Comparison of ENCODE assay signal across 8 cellular contexts in genomic region chr7:91852263-91852741, GRCh38. TPM values are rescaled to one million over a fixed set of nuclear protein-coding genes. Genes with fewer than 3 reads are reported as not detected.
DNase-seq lines count a peak whose midpoint lies in the region; ATAC-seq, FAIRE-seq and TF ChIP-seq lines count a peak whose summit lies in the region.

No MANE protein-coding gene starts in this region.

- H3K9me3 ChIP-seq in lower lobe of right lung (no peaks in the 10 kb centered on the region), testis (no peaks in the 10 kb centered on the region), pancreas (no peaks in the 10 kb centered on the region)

- no peaks in the 10 kb centered on the region for H3K4me1 ChIP-seq in lower lobe of right lung
- H3K4me1 ChIP-seq in testis = no peaks in the 10 kb centered on the region
- H3K4me1 ChIP-seq in pancreas = no peaks in the 10 kb centered on the region

- CTCF ChIA-PET in RWPE1 (lab: Yijun Ruan, JAX) = interaction anchor here (0.5 to 1.6 kb wide), 4 partner anchors 16 to 526 kb away, joined by 3 to 6 read pairs (median 4); no protein-coding TSS in a partner anchor

- intact Hi-C loops in lower lobe of right lung (cut with DNase I) = no loop called here
- intact Hi-C loops in testis (cut with DNase I; ENCODE audit: low total_unique reads) = no loop called here
- intact Hi-C loops in pancreas (cut with DNase I) = no loop called here

- H3K27me3 ChIP-seq in lower lobe of right lung (ENCODE audit: low read depth) = no peaks in the 10 kb centered on the region
- H3K27me3 ChIP-seq in testis = no peaks in the 10 kb centered on the region
- no peaks in the 10 kb centered on the region for H3K27me3 ChIP-seq in pancreas

- FAIRE-seq in GM12892 (lab: Jason Lieb, UNC) = peak; percentile 46
- FAIRE-seq in pancreas (lab: Jason Lieb, UNC) = no peak

- DNase-seq in GM12892 (ENCODE audit: insufficient read length) (no peak), RWPE1 (ENCODE audit: low spot score) (no peak), lower lobe of right lung (no peak), testis (no peak), hippocampal formation (lab: John Stamatoyannopoulos, UW) (no peak), pancreas (no peak)
- DNase-seq in stimulated activated CD4-positive, alpha-beta T cell treated with anti-CD3 and anti-CD28 coated beads, Interleukin-2, amount 100 ng/mL, for 48 hours = no peak

- POLR2A ChIA-PET in RWPE1 (lab: Yijun Ruan, JAX; ENCODE audit: low non-redundant PET) = no interaction called here

- no peaks in the 10 kb centered on the region for H3K36me3 ChIP-seq in lower lobe of right lung
- H3K36me3 ChIP-seq in testis (ENCODE audit: low read depth, missing control alignments) = no peaks in the 10 kb centered on the region
- H3K36me3 ChIP-seq in pancreas = no peaks in the 10 kb centered on the region

- no peak; the same call in 1 of the 2 replicates for TF ChIP-seq CTCF in RWPE1 (conservative IDR thresholded peaks at IDR 0.05; ENCODE audit: low read depth)
- TF ChIP-seq CTCF in lower lobe of right lung (IDR thresholded peaks at IDR 0.05) = peak; percentile 22
- peak in 1 of 3 experiments; percentile 2 for TF ChIP-seq CTCF in testis (IDR thresholded peaks at IDR 0.05)
- TF ChIP-seq CTCF in pancreas (IDR thresholded peaks at IDR 0.05) = no peak

- peak; percentile 57 for ATAC-seq in HG02759 (IDR thresholded peaks at IDR 0.05; ENCODE audit: unreplicated experiment)
- peak; percentile 52 to 65 for ATAC-seq in lower lobe of right lung
- no peak for ATAC-seq in pancreas

- H3K27ac ChIP-seq in RWPE1 = peak overlapping the region; percentile 57; the same call in 1 of the 2 replicates
- no peak overlapping the region for H3K27ac ChIP-seq in lower lobe of right lung
- H3K27ac ChIP-seq in testis = no peak overlapping the region
- H3K27ac ChIP-seq in pancreas = no peak overlapping the region

- H3K4me3 ChIP-seq in lower lobe of right lung (no peak overlapping the region), testis (no peak overlapping the region), pancreas (no peak overlapping the region)

- no peak for TF ChIP-seq POLR2A in GM12892 (IDR thresholded peaks at IDR 0.05; ENCODE audit: low read depth, low read length)
- no peak for TF ChIP-seq POLR2A in testis (IDR thresholded peaks at IDR 0.05)

RNA-seq across cellular contexts. Expression of gene MTERF1, which starts 28.2 kb away (rescaled TPM):
- 18.1 TPM for polyA plus RNA-seq in GM12892 (2012; ENCODE audit: missing spikeins)
- 11.5 TPM for total RNA-seq in lower lobe of right lung
- total RNA-seq in testis = 10 to 100 TPM in 1 of 2 donors, 1 to 10 TPM in 1; 10.0 to 18.7 TPM
- polyA plus RNA-seq in testis (ENCODE audit: insufficient read depth, low read depth, low replicate concordance) = 7.6 TPM
- total RNA-seq in pancreas = 1 to 10 TPM; 1.9 to 9.0 (median 4.9) TPM
- 1 to 10 TPM; 2.9 to 6.3 TPM for polyA plus RNA-seq in pancreas

Comparison
In these comparisons a context has a peak if more than half of its experiments do, and no peak if none do; other contexts are left out.
1. ATAC-seq: peak in HG02759 (single experiment) and lower lobe of right lung (2 of 2); none in pancreas (0 of 4).